1 cellular context compared by ENCODE assay signal in the genomic region with DNA sequence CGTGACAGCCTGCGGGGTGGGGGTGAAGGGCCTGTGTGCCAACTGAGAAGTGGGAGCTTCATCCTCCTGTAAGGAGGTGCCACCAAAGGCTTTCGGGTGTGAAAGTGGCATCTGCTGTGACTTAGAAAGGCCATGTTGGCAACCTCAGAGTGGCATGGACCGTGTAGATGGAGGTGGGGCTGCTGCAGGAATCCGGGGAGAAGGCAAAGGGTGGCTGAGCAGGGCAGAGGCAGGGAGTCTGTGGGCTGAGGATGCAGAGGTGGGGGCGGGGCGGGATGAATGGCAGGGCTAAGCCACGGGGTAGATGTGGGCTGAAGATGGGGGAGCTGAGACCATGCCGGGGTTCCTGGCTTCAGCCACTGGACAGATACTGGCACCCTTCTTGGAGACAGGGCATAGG.
TF ChIP-seq lines count a peak whose summit lies in the region.

No MANE protein-coding gene starts in this region.

TF ChIP-seq in IMR-90, 13 proteins besides CTCF, POLR2A, EP300 and RAD21:
- TF ChIP-seq NFE2L2 (IDR thresholded peaks at IDR 0.05; ENCODE audit: low read depth, low read length): no peak
- TF ChIP-seq FOS (IDR thresholded peaks at IDR 0.05; ENCODE audit: low read depth, low read length): no peak
- no peak for TF ChIP-seq BHLHE40 (IDR thresholded peaks at IDR 0.05; ENCODE audit: low read depth, low read length)
- TF ChIP-seq MAFK (IDR thresholded peaks at IDR 0.05; ENCODE audit: low read depth, low read length): no peak
- TF ChIP-seq CHD1 (IDR thresholded peaks at IDR 0.05; ENCODE audit: low read depth, low read length): no peak
